Comparison of ENCODE assay signal across 8 cellular contexts in the genomic region with DNA sequence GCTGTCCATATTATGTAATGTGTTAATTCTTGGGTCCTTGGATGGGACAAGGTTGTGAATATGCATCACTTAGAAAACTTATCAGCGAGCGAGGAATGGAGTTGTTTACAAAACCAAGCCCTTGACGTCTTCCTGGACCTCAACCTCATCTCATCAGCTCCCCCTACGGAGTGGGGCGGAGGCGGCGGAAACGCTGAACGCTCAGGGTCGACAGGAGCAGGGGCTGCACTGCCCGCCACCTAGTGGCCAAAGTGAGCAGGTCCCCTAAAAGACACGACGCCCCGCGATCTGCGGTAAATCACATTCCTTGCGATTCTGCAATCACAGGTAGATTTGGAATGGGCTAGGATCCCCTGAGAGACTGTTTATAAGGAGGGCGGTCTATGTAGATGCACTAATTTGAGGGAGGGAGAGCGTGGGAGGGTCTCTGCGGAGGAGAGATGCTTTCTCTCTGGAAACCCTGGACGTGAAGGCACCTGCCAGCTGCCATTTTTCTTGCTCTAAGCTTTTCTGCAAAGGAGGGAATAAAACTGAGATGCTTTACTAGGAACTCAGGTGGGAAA. TPM values are rescaled to one million over a fixed set of nuclear protein-coding genes. Genes with fewer than 3 reads are reported as not detected.
A peak's percentile ranks its signal among the peaks of the same experiment; 100 is the strongest.
DNase-seq lines count a peak whose midpoint lies in the region; ATAC-seq and TF ChIP-seq lines count a peak whose summit lies in the region.

No MANE protein-coding gene starts in this region.

- peak overlapping the region; percentile 98 to 100 (median 99) for H3K27ac Mint-ChIP-seq in CD4-positive, CD25-positive, alpha-beta regulatory T cell
- no peak overlapping the region for H3K27ac Mint-ChIP-seq in osteocyte (ENCODE audit: unreplicated experiment)

- peak; percentile 83 to 85 for ATAC-seq in CD4-positive, CD25-positive, alpha-beta regulatory T cell (ENCODE audit: low read depth in 2 of 2)
- ATAC-seq in GM21423 (IDR thresholded peaks at IDR 0.05; ENCODE audit: unreplicated experiment), result peak; percentile 46

- H3K27me3 ChIP-seq in CD4-positive, CD25-positive, alpha-beta regulatory T cell (ENCODE audit: control insufficient read depth, insufficient read depth, low read length), result no peaks in the 10 kb centered on the region
- H3K27me3 ChIP-seq in suprapubic skin, result no peaks in the 10 kb centered on the region

- peaks cover 64% of the 10 kb centered on the region for H3K4me1 ChIP-seq in CD4-positive, CD25-positive, alpha-beta regulatory T cell (ENCODE audit: control insufficient read depth, insufficient read depth, low read length, poor library complexity, severe bottlenecking)
- H3K4me1 ChIP-seq in suprapubic skin, result peaks cover 11% of the 10 kb centered on the region

- no peaks in the 10 kb centered on the region for H3K9me3 ChIP-seq in CD4-positive, CD25-positive, alpha-beta regulatory T cell (ENCODE audit: control insufficient read depth in 2 of 2, low read length in 2 of 2)
- no peaks in the 10 kb centered on the region for H3K9me3 ChIP-seq in suprapubic skin

- peak; percentile 90 to 96 (median 96) for DNase-seq in CD4-positive, CD25-positive, alpha-beta regulatory T cell
- DNase-seq in RPMI8226 (peak; percentile 83), activated T-helper 1 cell treated with Interleukin-2 at 50 U/mL for 16 hours (ENCODE audit: low read depth) (peak; percentile 90), foreskin fibroblast (peak; percentile 39 to 83), osteocyte (ENCODE audit: extremely low spot score, unreplicated experiment) (no peak), suprapubic skin (ENCODE audit: low spot score in 2 of 2) (peak; percentile 89 to 90)

- TF ChIP-seq CTCF in LNCAP (IDR thresholded peaks at IDR 0.05) (peak; percentile 98), foreskin fibroblast (IDR thresholded peaks at IDR 0.05; ENCODE audit: low read depth, low read length) (peak; percentile 99), osteocyte (IDR thresholded peaks at IDR 0.05) (peak; percentile 96), suprapubic skin (IDR thresholded peaks at IDR 0.05) (peak; percentile 86 to 92)

- peak overlapping the region; percentile 84 for H3K4me3 ChIP-seq in CD4-positive, CD25-positive, alpha-beta regulatory T cell (ENCODE audit: low read depth, low read length)
- H3K4me3 ChIP-seq in foreskin fibroblast (ENCODE audit: low read depth in 1 of 2, low read length in 2 of 2) (peak overlapping the region in 1 of 2 donors; percentile 31), suprapubic skin (peak overlapping the region; percentile 2)

- 2% methylated on average over 10 of the region's 21 CpGs for WGBS in suprapubic skin

- TF ChIP-seq POLR2A in suprapubic skin (IDR thresholded peaks at IDR 0.05), result no peak

- peaks cover 25 to 74% (median 48%) of the 10 kb centered on the region in 4 donors for H3K4me1 Mint-ChIP-seq in CD4-positive, CD25-positive, alpha-beta regulatory T cell
- peaks cover 4% of the 10 kb centered on the region for H3K4me1 Mint-ChIP-seq in osteocyte (ENCODE audit: unreplicated experiment)

- H3K9me3 Mint-ChIP-seq in CD4-positive, CD25-positive, alpha-beta regulatory T cell, result no peaks in the 10 kb centered on the region
- H3K9me3 Mint-ChIP-seq in osteocyte (ENCODE audit: unreplicated experiment), result no peaks in the 10 kb centered on the region

- H3K36me3 Mint-ChIP-seq in CD4-positive, CD25-positive, alpha-beta regulatory T cell, result peaks cover 2% of the 10 kb centered on the region
- H3K36me3 Mint-ChIP-seq in osteocyte (ENCODE audit: unreplicated experiment), result no peaks in the 10 kb centered on the region

- peak overlapping the region; percentile 99 for H3K27ac ChIP-seq in CD4-positive, CD25-positive, alpha-beta regulatory T cell (ENCODE audit: insufficient read depth, low read length, poor library complexity, severe bottlenecking)
- H3K27ac ChIP-seq in suprapubic skin, result no peak overlapping the region

- H3K27me3 Mint-ChIP-seq in CD4-positive, CD25-positive, alpha-beta regulatory T cell, result peaks cover under 1% of the 10 kb centered on the region
- peaks cover 18% of the 10 kb centered on the region for H3K27me3 Mint-ChIP-seq in osteocyte (ENCODE audit: unreplicated experiment)

- peak overlapping the region; percentile 72 to 89 (median 86) for H3K4me3 Mint-ChIP-seq in CD4-positive, CD25-positive, alpha-beta regulatory T cell
- H3K4me3 Mint-ChIP-seq in osteocyte (ENCODE audit: unreplicated experiment), result peak overlapping the region; percentile 63

- no peak for TF ChIP-seq EP300 in suprapubic skin (IDR thresholded peaks at IDR 0.05)

- H3K36me3 ChIP-seq in CD4-positive, CD25-positive, alpha-beta regulatory T cell (ENCODE audit: control insufficient read depth, insufficient read depth, low read length), result no peaks in the 10 kb centered on the region
- H3K36me3 ChIP-seq in suprapubic skin, result no peaks in the 10 kb centered on the region

RNA-seq across cellular contexts. Expression of gene ICAM2, which starts 5.4 kb away (rescaled TPM):
- total RNA-seq in CD4-positive, CD25-positive, alpha-beta regulatory T cell, result 106 TPM
- polyA plus RNA-seq in CD4-positive, CD25-positive, alpha-beta regulatory T cell, result 100 to 1,000 TPM; 465 to 625 (median 548) TPM
- total RNA-seq in osteocyte, result not detected in 2 replicates
- 10 to 100 TPM in 2 of 4 donors, 1 to 10 TPM in 2; 8.4 to 32.5 (median 14.9) TPM for total RNA-seq in suprapubic skin

RNA-seq across cellular contexts. Expression of gene PRR29, which starts 27.7 kb away (rescaled TPM):
- total RNA-seq in CD4-positive, CD25-positive, alpha-beta regulatory T cell, result 0.52 TPM
- 1 to 10 TPM; 3.9 to 6.9 (median 6.2) TPM for polyA plus RNA-seq in CD4-positive, CD25-positive, alpha-beta regulatory T cell
- not detected in 2 replicates for total RNA-seq in osteocyte
- total RNA-seq in suprapubic skin, result under 1 TPM in 1 of 4 donors, not detected in 3; 0.30 TPM

RNA-seq across cellular contexts. Expression of gene SCN4A, which starts 53.1 kb away (rescaled TPM):
- not detected for total RNA-seq in CD4-positive, CD25-positive, alpha-beta regulatory T cell
- polyA plus RNA-seq in CD4-positive, CD25-positive, alpha-beta regulatory T cell, result not detected
- not detected in 2 replicates for total RNA-seq in osteocyte
- total RNA-seq in suprapubic skin, result 1 to 10 TPM in 2 of 4 donors, under 1 TPM in 2; 0.45 to 4.5 (median 1.6) TPM
